1 cellular context compared by ENCODE assay signal in genomic region chr4:189940178-189941004, GRCh38.
TF ChIP-seq lines count a peak whose summit lies in the region.

FRG1 (plus strand) TSS chr4:189940872; CDS start chr4:189941010, 138 bp downstream.

TF ChIP-seq in HEK293, 187 proteins besides CTCF, POLR2A, EP300 and RAD21 (continued from another document):
- peak; percentile 48; the same call in 1 of the 2 replicates for TF ChIP-seq PRDM10 (tag by site-specific recombination; IDR thresholded peaks at IDR 0.05)
- TF ChIP-seq BCL6B (tag by site-specific recombination; IDR thresholded peaks at IDR 0.05): no peak
- no peak for TF ChIP-seq ZNF184 (tag by site-specific recombination; IDR thresholded peaks at IDR 0.05)
- TF ChIP-seq ZNF302 (tag by site-specific recombination; IDR thresholded peaks at IDR 0.05; ENCODE audit: low read depth): no peak
- TF ChIP-seq GLI2 (tag by site-specific recombination; IDR thresholded peaks at IDR 0.05; ENCODE audit: borderline replicate concordance, low read depth): no peak
- no peak for TF ChIP-seq ZNF555 (tag by site-specific recombination; conservative IDR thresholded peaks at IDR 0.05)
- no peak for TF ChIP-seq ZNF280D (tag by site-specific recombination; IDR thresholded peaks at IDR 0.05)
- TF ChIP-seq ZNF211 (tag by site-specific recombination; IDR thresholded peaks at IDR 0.05; ENCODE audit: low read depth): no peak
- TF ChIP-seq ZNF677 (tag by site-specific recombination; IDR thresholded peaks at IDR 0.05): no peak
- TF ChIP-seq ZNF830 (tag by site-specific recombination; IDR thresholded peaks at IDR 0.05; ENCODE audit: low read depth): no peak
- TF ChIP-seq ZNF140 (tag by site-specific recombination; IDR thresholded peaks at IDR 0.05): no peak
- TF ChIP-seq SP3 (tag by site-specific recombination; IDR thresholded peaks at IDR 0.05): peak; percentile 72
- TF ChIP-seq ZNF311 (tag by site-specific recombination; IDR thresholded peaks at IDR 0.05; ENCODE audit: borderline replicate concordance): no peak
- TF ChIP-seq ZNF274 (IDR thresholded peaks at IDR 0.05; ENCODE audit: low read length): no peak
- TF ChIP-seq ZNF274 (tag by site-specific recombination; IDR thresholded peaks at IDR 0.05; ENCODE audit: borderline replicate concordance): no peak
- peak; percentile 77; the same call in 1 of the 2 replicates for TF ChIP-seq ZNF391 (tag by site-specific recombination; IDR thresholded peaks at IDR 0.05; ENCODE audit: borderline replicate concordance, low read depth)
- no peak for TF ChIP-seq ZNF837 (tag by site-specific recombination; IDR thresholded peaks at IDR 0.05)
- peak; percentile 77 for TF ChIP-seq SP2 (tag by site-specific recombination; IDR thresholded peaks at IDR 0.05)
- no peak for TF ChIP-seq ZNF792 (tag by site-specific recombination; IDR thresholded peaks at IDR 0.05)
- peak; percentile 95 for TF ChIP-seq ZNF639 (tag by site-specific recombination; IDR thresholded peaks at IDR 0.05)
- no peak for TF ChIP-seq ZNF76 (tag by site-specific recombination; IDR thresholded peaks at IDR 0.05; ENCODE audit: borderline replicate concordance, low read depth)
- TF ChIP-seq PBX3 (CRISPR knock-in tag; IDR thresholded peaks at IDR 0.05): peak; percentile 79
- peak; percentile 13; the same call in 1 of the 2 replicates for TF ChIP-seq ZNF341 (tag by site-specific recombination; IDR thresholded peaks at IDR 0.05; ENCODE audit: low read depth)
- peak; percentile 72; the same call in 1 of the 2 replicates for TF ChIP-seq ZSCAN5A (tag by site-specific recombination; IDR thresholded peaks at IDR 0.05)
